Comparison of ENCODE assay signal across 9 cellular contexts in the genomic region with DNA sequence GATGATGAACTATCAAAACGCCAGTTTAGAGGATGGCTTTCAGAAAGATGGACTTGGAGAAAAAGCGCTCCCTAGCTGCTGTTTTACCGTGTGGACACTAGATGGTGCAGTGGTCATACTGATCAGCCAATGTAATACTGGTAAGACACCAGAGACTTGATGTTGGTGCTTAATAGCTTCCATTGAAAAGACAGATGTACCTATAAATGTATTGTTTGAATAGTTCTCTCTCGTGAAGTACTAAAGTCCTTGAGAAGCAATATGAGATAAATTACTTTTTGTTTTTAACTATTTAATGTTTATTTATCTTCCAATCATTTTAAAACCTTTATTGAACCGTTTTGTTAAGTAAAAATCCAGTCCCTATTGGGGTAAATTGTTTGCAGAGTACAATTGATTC.
DNase-seq lines count a peak whose midpoint lies in the region; ATAC-seq, FAIRE-seq and TF ChIP-seq lines count a peak whose summit lies in the region.
"Had no signal": no experiment of that assay in that cellular context is flagged by ENCODE, and none has a peak within 500 bp of the region (broad histone marks: within the 10 kb centered on the region; RNA-seq: fewer than 3 reads in every experiment).

No MANE protein-coding gene starts in this region.

- TF ChIP-seq POLR2A in H54 (IDR thresholded peaks at IDR 0.05; ENCODE audit: low read depth, low read length) = no peak
- no peak for TF ChIP-seq POLR2A in adrenal gland (IDR thresholded peaks at IDR 0.05)

- H3K36me3 ChIP-seq in Loucy (ENCODE audit: insufficient read depth, low read length) (no peaks in the 10 kb centered on the region), adrenal gland (replicated peaks in 1 of 2) (no peaks in the 10 kb centered on the region), heart right ventricle (no peaks in the 10 kb centered on the region)

- intact Hi-C loops in adrenal gland (cut with DNase I) (loop anchor here (5.0 to 10.0 kb wide), 2 partner anchors 269 to 437 kb away; partner anchors contain the start of gene LTV1 (in 1 of the 2)), heart right ventricle (cut with DNase I) (loop anchor here (1.0 to 10.0 kb wide), 9 partner anchors 102 to 439 kb away; partner anchors contain the start of genes LTV1 (in 7 of the 10) and PHACTR2 (in 1 of the 10))

- H3K79me2 ChIP-seq in Loucy (ENCODE audit: insufficient read depth, low read length) = 0 out of 2 replicates have a peak, but pooled peaks cover 2% of the 10 kb centered on the region

- WGBS in adrenal gland, 4 donors = 0 to 14% (median 6%) methylated on average over 5 of the region's 5 CpGs
- WGBS in heart right ventricle, 2 donors = 0 to 8% methylated on average over 5 of the region's 5 CpGs

- no peak overlapping the region for H3K4me2 ChIP-seq in Loucy (ENCODE audit: low read depth, low read length, poor library complexity, severe bottlenecking)

- H3K4me1 ChIP-seq in Loucy (ENCODE audit: insufficient read depth, low read length, poor library complexity, severe bottlenecking) (no peaks in the 10 kb centered on the region), adrenal gland (replicated peaks in 1 of 2) (peaks cover 7 to 11% of the 10 kb centered on the region in 2 donors), heart right ventricle (peaks cover 0 to 16% (median 0%) of the 10 kb centered on the region in 9 donors)

- no peak overlapping the region for H2AFZ ChIP-seq in Loucy (ENCODE audit: low read length)

- H3K4me3 ChIP-seq in Loucy (ENCODE audit: low read length, poor library complexity, severe bottlenecking) (no peak overlapping the region), adrenal gland (no peak overlapping the region), heart right ventricle (no peak overlapping the region)
- H3K4me3 ChIP-seq: skin epidermis had no signal

- FAIRE-seq in H54 (lab: Jason Lieb, UNC) = peak; percentile 85

- H3K9me2 ChIP-seq in Loucy (replicated peaks; ENCODE audit: low read depth, low read length) = no peaks in the 10 kb centered on the region

- H4K20me1 ChIP-seq in Loucy (ENCODE audit: insufficient read depth, low read length, poor library complexity, severe bottlenecking) = no peaks in the 10 kb centered on the region

- no peaks in the 10 kb centered on the region for H3K9me3 ChIP-seq in Loucy (ENCODE audit: insufficient read depth, low read depth, low read length)
- H3K9me3 ChIP-seq in adrenal gland (replicated peaks in 1 of 3) = no peaks in the 10 kb centered on the region
- H3K9me3 ChIP-seq in heart right ventricle = no peaks in the 10 kb centered on the region

- peak; percentile 70 to 92 (median 88) for ATAC-seq in heart right ventricle

- no peaks in the 10 kb centered on the region for H3F3A ChIP-seq in Loucy (ENCODE audit: low read depth)

- no peak overlapping the region for H3K27ac ChIP-seq in adrenal gland
- H3K27ac ChIP-seq in heart right ventricle = peak overlapping the region in 4 of 10 donors; percentile 18 to 59 (median 38)

- H3K27me3 ChIP-seq in Loucy (ENCODE audit: insufficient read depth, low read length, poor library complexity, severe bottlenecking) = no peaks in the 10 kb centered on the region
- no peaks in the 10 kb centered on the region for H3K27me3 ChIP-seq in adrenal gland
- no peaks in the 10 kb centered on the region for H3K27me3 ChIP-seq in heart right ventricle

- peak; percentile 29 for DNase-seq in activated CD8-positive, alpha-beta memory T cell treated with anti-CD3 and anti-CD28 coated beads for 4 hours (ENCODE audit: low read depth in 2 of 2)
- no peak for DNase-seq in activated CD8-positive, alpha-beta memory T cell treated with anti-CD3 and anti-CD28 coated beads, Interleukin-2, amount 50 U/mL, for 48 hours
- DNase-seq in H54 (ENCODE audit: insufficient read length, low spot score) (peak; percentile 24), RPMI7951 (ENCODE audit: low read depth) (peak; percentile 78), adrenal gland (peak; percentile 49 to 86 (median 65)), heart right ventricle (peak in 1 of 2 donors; percentile 67), retina (peak; percentile 65)

- peak; percentile 95 for TF ChIP-seq CTCF in Loucy (conservative IDR thresholded peaks at IDR 0.05; ENCODE audit: low read length)
- peak; percentile 81 to 96 (median 95) for TF ChIP-seq CTCF in adrenal gland (IDR thresholded peaks at IDR 0.05)
- TF ChIP-seq CTCF in heart right ventricle (IDR thresholded peaks at IDR 0.05) = peak; percentile 74 to 97 (median 91)

- H3K9ac ChIP-seq in Loucy (ENCODE audit: low read depth, low read length, poor library complexity, severe bottlenecking) = no peak overlapping the region
